Comparison of ENCODE assay signal across 8 cellular contexts in genomic region chr6:33073431-33073871, GRCh38. TPM values are rescaled to one million over a fixed set of nuclear protein-coding genes. Genes with fewer than 3 reads are reported as not detected.
A peak's percentile ranks its signal among the peaks of the same experiment; 100 is the strongest.
DNase-seq lines count a peak whose midpoint lies in the region; ATAC-seq and TF ChIP-seq lines count a peak whose summit lies in the region.

Gene HLA-DPA1 (minus strand): TSS chr6:33073649.

- no peaks in the 10 kb centered on the region for H3K4me1 ChIP-seq in vagina

- peak within 1 kb of the TSS; percentile 90 to 96 (median 94) for H3K27ac Mint-ChIP-seq in CD14-positive monocyte

- peak within 1 kb of the TSS; percentile 75 to 88 for H3K4me3 Mint-ChIP-seq in CD14-positive monocyte

- intact Hi-C loops in CD14-positive monocyte (cut with micrococcal nuclease) (loop anchor here in 1 of 2 donors (5.0 kb wide), 1 partner anchor 46 kb away; no protein-coding TSS in a partner anchor), vagina (cut with DNase I) (no loop called here)

- peaks cover 31 to 53% of the 10 kb centered on the region in 2 donors for H3K36me3 Mint-ChIP-seq in CD14-positive monocyte

- peaks cover 0 to 7% (median 2%) of the 10 kb centered on the region in 7 donors for H3K9me3 Mint-ChIP-seq in CD14-positive monocyte

- DNase-seq in CD14-positive monocyte (ENCODE audit: low spot score) (peak; percentile 71), SW480 (ENCODE audit: low spot score) (peak; percentile 12), mesenteric fat pad (ENCODE audit: low spot score) (no peak), vagina (ENCODE audit: extremely low spot score in 2 of 2) (no peak), cortex of kidney (lab: John Stamatoyannopoulos, UW) (no peak)

- H3K27ac ChIP-seq in cingulate gyrus (ENCODE audit: low read depth, low read length) (peak within 1 kb of the TSS; percentile 54), vagina (peak within 1 kb of the TSS; percentile 45)

- H3K27me3 ChIP-seq in vagina, result no peaks in the 10 kb centered on the region

- peaks cover 74% of the 10 kb centered on the region for H3K4me1 Mint-ChIP-seq in CD14-positive monocyte

- peak; percentile 62 for ATAC-seq in HG03066 (IDR thresholded peaks at IDR 0.05; ENCODE audit: low read depth, unreplicated experiment)

- H3K4me3 ChIP-seq in vagina, result peak within 1 kb of the TSS; percentile 31 to 35

- H3K36me3 ChIP-seq in vagina, result no peaks in the 10 kb centered on the region

- in situ Hi-C loops in GM18951 (cut with MboI; ENCODE audit: low sequenced_read_pairs, unreplicated experiment), result no loop called here

- peak; percentile 97 for TF ChIP-seq POLR2A in GM18951 (IDR thresholded peaks at IDR 0.05; ENCODE audit: extremely low read depth, insufficient read depth, insufficient read length)
- peak in 1 of 2 donors; percentile 46 for TF ChIP-seq POLR2A in vagina (IDR thresholded peaks at IDR 0.05)

- TF ChIP-seq CTCF in CD14-positive monocyte (IDR thresholded peaks at IDR 0.05), result no peak
- no peak for TF ChIP-seq CTCF in vagina (IDR thresholded peaks at IDR 0.05)

- peaks cover 0 to 2% (median 0%) of the 10 kb centered on the region in 3 donors for H3K27me3 Mint-ChIP-seq in CD14-positive monocyte (ENCODE audit: low read depth in 3 of 3)

- H3K9me3 ChIP-seq in vagina, result no peaks in the 10 kb centered on the region

RNA-seq across cellular contexts. Expression of gene HLA-DPA1, which starts in this region (rescaled TPM):
- 100 to 1,000 TPM; 578 to 796 TPM for polyA plus RNA-seq in CD14-positive monocyte
- total RNA-seq in mesenteric fat pad (82.5 TPM), vagina (82.3 TPM)

Comparison
In these comparisons a context has a peak if more than half of its experiments do, and no peak if none do; other contexts are left out.
1. DNase-seq: peak in CD14-positive monocyte (single experiment) and SW480 (single experiment); none in mesenteric fat pad (single experiment), vagina (0 of 2) and cortex of kidney (single experiment).